8 cellular contexts compared by ENCODE assay signal in genomic region chr7:4745265-4745919, GRCh38. TPM values are rescaled to one million over a fixed set of nuclear protein-coding genes. Genes with fewer than 3 reads are reported as not detected.
DNase-seq lines count a peak whose midpoint lies in the region; ATAC-seq and TF ChIP-seq lines count a peak whose summit lies in the region.

No MANE protein-coding gene starts in this region.

- POLR2A ChIA-PET in SK-N-SH (lab: Yijun Ruan, JAX): no interaction called here

- peaks cover 57% of the 10 kb centered on the region for H3K27me3 Mint-ChIP-seq in H9 (ENCODE audit: low read depth)
- H3K27me3 Mint-ChIP-seq in stimulated activated naive B cell treated with anti-CD40 and anti-IgM and Interleukin-4, amounts not matched to agents 10 μg/mL and 1 μg/mL and 100 μg/mL, for 72 hours: no peaks in the 10 kb centered on the region

- no peak overlapping the region for H2BK20ac ChIP-seq in H9 (ENCODE audit: low read depth, low read length, poor library complexity, severe bottlenecking)

- TF ChIP-seq EP300 in SK-N-SH (IDR thresholded peaks at IDR 0.05; ENCODE audit: borderline replicate concordance in 1 of 2, low read depth in 1 of 2, low read length in 1 of 2): no peak

- H3K79me2 ChIP-seq in H9 (ENCODE audit: insufficient read depth, low read length) (no peaks in the 10 kb centered on the region), SK-N-SH (ENCODE audit: insufficient read depth) (peaks cover 35% of the 10 kb centered on the region)

- no peak overlapping the region for H2AFZ ChIP-seq in H9 (ENCODE audit: low read length)
- no peak overlapping the region for H2AFZ ChIP-seq in SK-N-SH (ENCODE audit: low read depth)

- peaks cover 9% of the 10 kb centered on the region for H3K23me2 ChIP-seq in H9 (ENCODE audit: insufficient read length, low read depth, low read length, poor library complexity, severe bottlenecking)

- no peak overlapping the region for H4K8ac ChIP-seq in H9 (replicated peaks; ENCODE audit: insufficient read length, low read depth, low read length)

- peak overlapping the region; percentile 49 for H2BK120ac ChIP-seq in H9 (ENCODE audit: low read depth, low read length, poor library complexity, severe bottlenecking)

- peaks cover 61 to 86% (median 78%) of the 10 kb centered on the region in 10 experiments for H3K4me1 ChIP-seq in BLaER1 treated with 17β-estradiol and CSF1 and Interleukin-3, amounts not matched to agents 10 nM and 100 nM
- no peaks in the 10 kb centered on the region; the same call in 1 of the 2 replicates for H3K4me1 ChIP-seq in H9 (ENCODE audit: insufficient read depth, low read length)
- H3K4me1 ChIP-seq in SK-N-SH (ENCODE audit: control insufficient read depth in 1 of 2, insufficient read depth in 2 of 2, low read depth in 1 of 2, low read length in 1 of 2): peaks cover 0 to 21% of the 10 kb centered on the region in 2 experiments; a peak in 3 of 4 replicates

- peaks cover 46 to 70% (median 62%) of the 10 kb centered on the region in 11 experiments for H3K36me3 ChIP-seq in BLaER1 treated with 17β-estradiol and CSF1 and Interleukin-3, amounts not matched to agents 10 nM and 100 nM
- peaks cover 29% of the 10 kb centered on the region in 2 experiments for H3K36me3 ChIP-seq in SK-N-SH (replicated peaks in 1 of 2; ENCODE audit: control insufficient read depth in 1 of 2, insufficient read depth in 2 of 2, low read length in 1 of 2)

- H3K56ac ChIP-seq in H9 (ENCODE audit: insufficient read length, low read depth, low read length): no peak overlapping the region

- peaks cover 12 to 17% of the 10 kb centered on the region in 2 experiments for H3K4me1 Mint-ChIP-seq in H9
- H3K4me1 Mint-ChIP-seq in stimulated activated naive B cell treated with anti-CD40 and anti-IgM and Interleukin-4, amounts not matched to agents 10 μg/mL and 1 μg/mL and 100 μg/mL, for 72 hours: peaks cover 43 to 81% of the 10 kb centered on the region in 2 donors

- H3K4me3 ChIP-seq in BLaER1 treated with 17β-estradiol and CSF1 and Interleukin-3, amounts not matched to agents 10 nM and 100 nM: peak overlapping the region; percentile 34 to 63 (median 50); a peak in 19 of 20 replicates
- H3K4me3 ChIP-seq in SK-N-SH (ENCODE audit: low read depth in 2 of 2, low read length in 1 of 2): no peak overlapping the region
- H3K4me3 ChIP-seq in fibroblast of the aortic adventitia (ENCODE audit: low read depth, low read length): peak overlapping the region; percentile 29

- CTCF ChIA-PET in SK-N-SH (lab: Yijun Ruan, JAX): interaction anchor here (1.0 kb wide), 1 partner anchor 19 kb away, joined by 3 read pairs; no protein-coding TSS in a partner anchor

- no peaks in the 10 kb centered on the region for H3K27me3 ChIP-seq in BLaER1 treated with 17β-estradiol and CSF1 and Interleukin-3, amounts not matched to agents 10 nM and 100 nM
- peaks cover 5% of the 10 kb centered on the region; the same call in 1 of the 2 replicates for H3K27me3 ChIP-seq in H9 (ENCODE audit: insufficient read depth, low read length)
- H3K27me3 ChIP-seq in SK-N-SH (ENCODE audit: insufficient read depth): no peaks in the 10 kb centered on the region

- H3K14ac ChIP-seq in H9 (ENCODE audit: insufficient read depth, low read length): no peak overlapping the region

- no peak overlapping the region for H2BK12ac ChIP-seq in H9 (ENCODE audit: insufficient read length, low read depth, low read length)

- no peak overlapping the region for H3K23ac ChIP-seq in H9 (ENCODE audit: insufficient read length, low read depth, low read length)

- peak; percentile 47 to 53 for ATAC-seq in stimulated activated naive B cell treated with anti-CD40 and anti-IgM and Interleukin-4, amounts not matched to agents 10 μg/mL and 1 μg/mL and 100 μg/mL, for 72 hours (replicated peaks)
- no peak for ATAC-seq in GM19397 (IDR thresholded peaks at IDR 0.05; ENCODE audit: unreplicated experiment)

- no peak overlapping the region for H3K18ac ChIP-seq in H9 (ENCODE audit: insufficient read length, low read depth, low read length)

- no peak overlapping the region; the same call in 1 of the 2 replicates for H3K4ac ChIP-seq in H9 (ENCODE audit: low read depth, low read length)

- no peak overlapping the region for H4K5ac ChIP-seq in H9 (ENCODE audit: insufficient read length, low read depth, low read length)

- H3K36me3 Mint-ChIP-seq in H9 (ENCODE audit: insufficient read depth in 1 of 3, low read depth in 3 of 3): peaks cover 20 to 38% (median 36%) of the 10 kb centered on the region in 3 experiments
- peaks cover 54 to 66% of the 10 kb centered on the region in 2 donors for H3K36me3 Mint-ChIP-seq in stimulated activated naive B cell treated with anti-CD40 and anti-IgM and Interleukin-4, amounts not matched to agents 10 μg/mL and 1 μg/mL and 100 μg/mL, for 72 hours

- H3K27ac ChIP-seq in BLaER1 treated with 17β-estradiol and CSF1 and Interleukin-3, amounts not matched to agents 10 nM and 100 nM: peak overlapping the region; percentile 76 to 95 (median 87)
- H3K27ac ChIP-seq in H9 (ENCODE audit: insufficient read length, low read depth, low read length) (no peak overlapping the region), SK-N-SH (ENCODE audit: low read depth in 2 of 2, low read length in 1 of 2) (peak overlapping the region in 1 of 2 experiments; percentile 60; a peak in 2 of 4 replicates)

- H3K9ac ChIP-seq in BLaER1 treated with 17β-estradiol and CSF1 and Interleukin-3, amounts not matched to agents 10 nM and 100 nM: peak overlapping the region; percentile 70 to 82 (median 77)
- H3K9ac ChIP-seq in H9 (ENCODE audit: extremely low read depth, insufficient read length, low read length) (no peak overlapping the region), SK-N-SH (no peak overlapping the region)

- TF ChIP-seq CTCF in H9 (conservative IDR thresholded peaks at IDR 0.05) (no peak), SK-N-SH (IDR thresholded peaks at IDR 0.05) (no peak), fibroblast of the aortic adventitia (IDR thresholded peaks at IDR 0.05; ENCODE audit: insufficient read depth, low read length) (no peak)

- H3K9me3 ChIP-seq in BLaER1 treated with 17β-estradiol and CSF1 and Interleukin-3, amounts not matched to agents 10 nM and 100 nM (replicated peaks in 1 of 11): no peaks in the 10 kb centered on the region
- H3K9me3 ChIP-seq in H9 (ENCODE audit: control insufficient read depth, low read depth, low read length) (no peaks in the 10 kb centered on the region), SK-N-SH (no peaks in the 10 kb centered on the region)

- H3K9me3 Mint-ChIP-seq in H9: no peaks in the 10 kb centered on the region
- H3K9me3 Mint-ChIP-seq in stimulated activated naive B cell treated with anti-CD40 and anti-IgM and Interleukin-4, amounts not matched to agents 10 μg/mL and 1 μg/mL and 100 μg/mL, for 72 hours: no peaks in the 10 kb centered on the region

- no peaks in the 10 kb centered on the region for H3K9me2 ChIP-seq in SK-N-SH

- H3K27ac Mint-ChIP-seq in H9: no peak overlapping the region
- peak overlapping the region; percentile 97 for H3K27ac Mint-ChIP-seq in stimulated activated naive B cell treated with anti-CD40 and anti-IgM and Interleukin-4, amounts not matched to agents 10 μg/mL and 1 μg/mL and 100 μg/mL, for 72 hours

- H2AK5ac ChIP-seq in H9 (ENCODE audit: insufficient read length, low read length): no peak overlapping the region

- peak overlapping the region; percentile 80 to 92 (median 87) for H3K4me2 ChIP-seq in BLaER1 treated with 17β-estradiol and CSF1 and Interleukin-3, amounts not matched to agents 10 nM and 100 nM
- peak overlapping the region; percentile 69 for H3K4me2 ChIP-seq in H9 (ENCODE audit: insufficient read depth, insufficient read length, low read length)
- H3K4me2 ChIP-seq in SK-N-SH: peak overlapping the region; percentile 0; the same call in 1 of the 2 replicates

- no CpG with 5 or more reads among the region's 18 CpGs for WGBS in H9 (ENCODE audit: extremely low coverage, insufficient read length, low lambda C conversion rate)
- WGBS in SK-N-SH (ENCODE audit: low lambda C conversion rate): 88% methylated on average over 18 of the region's 18 CpGs

- H3K79me1 ChIP-seq in H9 (ENCODE audit: insufficient read depth, low read depth, low read length, poor library complexity, severe bottlenecking): no peaks in the 10 kb centered on the region

- peak overlapping the region; percentile 42 to 72; a peak in 4 of 5 replicates for H3K4me3 Mint-ChIP-seq in H9
- peak overlapping the region; percentile 72 to 86 for H3K4me3 Mint-ChIP-seq in stimulated activated naive B cell treated with anti-CD40 and anti-IgM and Interleukin-4, amounts not matched to agents 10 μg/mL and 1 μg/mL and 100 μg/mL, for 72 hours

- peaks cover 5% of the 10 kb centered on the region for H3F3A ChIP-seq in SK-N-SH (replicated peaks; ENCODE audit: insufficient read depth)

- H2BK15ac ChIP-seq in H9 (ENCODE audit: low read depth, low read length): no peak overlapping the region

- no peak overlapping the region for H2BK5ac ChIP-seq in H9 (ENCODE audit: insufficient read length, low read length)

- no peak overlapping the region for H4K91ac ChIP-seq in H9 (ENCODE audit: insufficient read length, low read depth, low read length)

- DNase-seq in H9 (no peak), SK-N-SH (no peak), fibroblast of the aortic adventitia (ENCODE audit: low read depth) (no peak)
- DNase-seq in stimulated activated naive B cell treated with anti-CD40 and anti-IgM and Interleukin-4, amounts not matched to agents 10 μg/mL and 1 μg/mL and 100 μg/mL, for 72 hours: no peak
- no peak for DNase-seq in activated CD4-positive, CD25-positive, alpha-beta regulatory T cell treated with anti-CD3 and anti-CD28 coated beads, Interleukin-2, amount 50 U/mL, for 72 hours
- DNase-seq in activated effector memory CD4-positive, alpha-beta T cell treated with Interleukin-2 at 50 U/mL for 16 hours: no peak

- no peak overlapping the region for H3T11ph ChIP-seq in H9 (ENCODE audit: low read length)

- peaks cover 12 to 86% (median 34%) of the 10 kb centered on the region in 11 experiments; a peak in 15 of 22 replicates for H4K20me1 ChIP-seq in BLaER1 treated with 17β-estradiol and CSF1 and Interleukin-3, amounts not matched to agents 10 nM and 100 nM
- H4K20me1 ChIP-seq in H9 (ENCODE audit: control insufficient read depth, insufficient read depth, insufficient read length): no peaks in the 10 kb centered on the region
- H4K20me1 ChIP-seq in SK-N-SH (ENCODE audit: insufficient read depth): no peaks in the 10 kb centered on the region

- no peak for TF ChIP-seq RAD21 in SK-N-SH (IDR thresholded peaks at IDR 0.05; ENCODE audit: low read length)

TF ChIP-seq in SK-N-SH, 30 proteins besides CTCF, POLR2A, EP300 and RAD21 (continues in another document):
- TF ChIP-seq FOSL2 (IDR thresholded peaks at IDR 0.05; ENCODE audit: borderline replicate concordance, low read depth): no peak

RNA-seq across cellular contexts. Expression of gene AP5Z1, which starts 30.0 kb away (rescaled TPM):
- 38.3 and 39.2 TPM in 2 replicates for total RNA-seq in H9 (2021)
- 29.5 and 36.7 TPM in 2 replicates for polyA plus RNA-seq in SK-N-SH (2012; rRNA removed)
- polyA plus RNA-seq in SK-N-SH (2012; cell fraction: cytosol; rRNA removed): 5.5 and 11.0 TPM in 2 replicates
- polyA plus RNA-seq in SK-N-SH (2012; cell fraction: nucleus; rRNA removed): 159 and 241 TPM in 2 replicates
- 33.9 and 35.5 TPM in 2 replicates for total RNA-seq in fibroblast of the aortic adventitia (ENCODE audit: low replicate concordance)

Comparison
In these comparisons a context has a peak if more than half of its experiments do, and no peak if none do; other contexts are left out.
1. H3K4me2 ChIP-seq: peak in every context shown above with its lines; median percentile 87 in BLaER1 treated with 17β-estradiol and CSF1 and Interleukin-3, amounts not matched to agents 10 nM and 100 nM; 69 in H9; 0 in SK-N-SH.
2. H3K4me3 ChIP-seq: peak in BLaER1 treated with 17β-estradiol and CSF1 and Interleukin-3, amounts not matched to agents 10 nM and 100 nM (10 of 10) and fibroblast of the aortic adventitia (single experiment); none in SK-N-SH (0 of 2).
3. H3K9ac ChIP-seq: peak in BLaER1 treated with 17β-estradiol and CSF1 and Interleukin-3, amounts not matched to agents 10 nM and 100 nM (11 of 11); none in H9 (single experiment) and SK-N-SH (single experiment).